In the genomic region with DNA sequence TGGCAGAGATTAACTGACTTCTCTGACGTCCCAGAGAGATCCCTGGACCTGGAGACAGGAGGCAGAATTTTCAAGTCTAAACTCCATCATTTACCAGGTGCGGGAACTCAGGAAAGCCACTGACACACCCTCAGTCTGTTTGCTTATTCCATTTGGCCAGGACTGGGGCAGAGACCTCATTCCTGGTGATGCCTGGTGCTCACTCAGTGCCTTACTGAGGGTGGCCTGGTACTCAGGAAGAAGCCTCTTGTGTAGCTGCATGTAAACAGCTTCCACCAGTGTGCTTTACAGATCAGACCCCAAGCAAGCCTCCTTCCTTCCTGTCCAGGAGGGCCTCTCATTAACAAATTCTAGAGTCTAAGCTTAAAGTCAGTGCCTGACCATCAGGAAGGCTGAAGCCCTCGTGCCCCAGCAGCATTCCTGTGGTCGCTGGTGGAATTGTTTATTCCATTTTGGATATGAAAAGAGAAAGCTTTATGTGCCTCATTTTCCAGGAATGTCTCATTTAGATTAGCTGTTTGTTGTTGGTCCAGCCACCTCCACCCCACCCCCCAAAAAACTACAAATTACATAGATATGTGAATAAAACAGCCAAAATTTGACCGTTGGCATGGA, we compare ENCODE assay signal across 15 cellular contexts.
A peak's percentile ranks its signal among the peaks of the same experiment; 100 is the strongest.
DNase-seq lines count a peak whose midpoint lies in the region; ATAC-seq and TF ChIP-seq lines count a peak whose summit lies in the region.
"Had no signal": no experiment of that assay in that cellular context is flagged by ENCODE, and none has a peak within 500 bp of the region (broad histone marks: within the 10 kb centered on the region; RNA-seq: fewer than 3 reads in every experiment).

No MANE protein-coding gene starts in this region.

- no peaks in the 10 kb centered on the region for H3K27me3 ChIP-seq in SJCRH30
- H3K27me3 ChIP-seq in CD4-positive, alpha-beta memory T cell (ENCODE audit: insufficient read depth, low read length) = peaks cover 11% of the 10 kb centered on the region

- ATAC-seq in HG03565 (IDR thresholded peaks at IDR 0.05; ENCODE audit: unreplicated experiment) = no peak
- ATAC-seq: activated CD4-positive, CD25-positive, alpha-beta regulatory T cell treated with anti-CD3 and anti-CD28 coated beads, Interleukin-2, amount 50 U/mL, for 24 hours had no signal

- POLR2A ChIA-PET in CD4-positive, alpha-beta memory T cell (lab: Charles Lee; ENCODE audit: partially characterized antibody) = no interaction called here

- H3K4me3 Mint-ChIP-seq in CD4-positive, alpha-beta memory T cell = no peak overlapping the region
- no peak overlapping the region for H3K4me3 Mint-ChIP-seq in activated T-helper 2 cell treated with anti-CD3 and anti-CD28 coated beads, Interferon-gamma antibody, Interleukin-2, Interleukin-4, amounts not matched to agents 10 μg/mL and 5 μg/mL and 100 μg/mL, durations not matched to agents 14 hours and 24 hours and 36 hours (ENCODE audit: low read depth)
- H3K4me3 Mint-ChIP-seq: IgD-negative memory B cell; stimulated activated naive CD8-positive, alpha-beta T cell treated with anti-CD3 and anti-CD28 coated beads, Interleukin-15, Interleukin-2, amounts not matched to agents 100 ng/mL and 50 ng/mL, for 24 hours had no signal

- H3K4me1 ChIP-seq in SJCRH30 = peaks cover 58% of the 10 kb centered on the region
- no peaks in the 10 kb centered on the region for H3K4me1 ChIP-seq in CD4-positive, alpha-beta memory T cell (ENCODE audit: insufficient read depth, low read length)

- DNase-seq in GM04503 (ENCODE audit: low read depth) (peak; percentile 86), SJCRH30 (peak; percentile 73 to 79), fibroblast of pulmonary artery (ENCODE audit: low read depth) (peak; percentile 81), stromal cell of bone marrow (ENCODE audit: low read depth) (peak; percentile 47), AML-193 (lab: John Stamatoyannopoulos, UW) (no peak)
- DNase-seq in CD4-positive, alpha-beta memory T cell = no peak
- DNase-seq in activated T-helper 2 cell treated with anti-CD3 and anti-CD28 coated beads, Interferon-gamma antibody, Interleukin-2, Interleukin-4, amounts not matched to agents 10 μg/mL and 5 μg/mL and 100 μg/mL, durations not matched to agents 14 hours and 24 hours and 36 hours (ENCODE audit: low spot score) = no peak
- DNase-seq: NCI-H146; stimulated activated CD4-positive, alpha-beta T cell treated with anti-CD3 and anti-CD28 coated beads, Interleukin-4, amount 100 ng/mL, for 1 hour had no signal

- peaks cover 0 to 8% (median 0%) of the 10 kb centered on the region in 4 donors for H3K4me1 Mint-ChIP-seq in CD4-positive, alpha-beta memory T cell
- no peaks in the 10 kb centered on the region for H3K4me1 Mint-ChIP-seq in activated T-helper 2 cell treated with anti-CD3 and anti-CD28 coated beads, Interferon-gamma antibody, Interleukin-2, Interleukin-4, amounts not matched to agents 10 μg/mL and 5 μg/mL and 100 μg/mL, durations not matched to agents 14 hours and 24 hours and 36 hours (ENCODE audit: low read depth)
- H3K4me1 Mint-ChIP-seq: IgD-negative memory B cell had no signal

- no peak overlapping the region for H3K4me3 ChIP-seq in SJCRH30
- no peak overlapping the region for H3K4me3 ChIP-seq in fibroblast of pulmonary artery (replicated peaks; ENCODE audit: low read depth, low read length)
- H3K4me3 ChIP-seq in CD4-positive, alpha-beta memory T cell (ENCODE audit: low read length in 2 of 2) = no peak overlapping the region
- H3K4me3 ChIP-seq: cardiac muscle cell had no signal

- CTCF ChIA-PET in CD4-positive, alpha-beta memory T cell (lab: Charles Lee; ENCODE audit: partially characterized antibody) = no interaction called here

- H3K9me3 Mint-ChIP-seq in CD4-positive, alpha-beta memory T cell = no peaks in the 10 kb centered on the region
- no peaks in the 10 kb centered on the region for H3K9me3 Mint-ChIP-seq in activated T-helper 2 cell treated with anti-CD3 and anti-CD28 coated beads, Interferon-gamma antibody, Interleukin-2, Interleukin-4, amounts not matched to agents 10 μg/mL and 5 μg/mL and 100 μg/mL, durations not matched to agents 14 hours and 24 hours and 36 hours
- H3K9me3 Mint-ChIP-seq: IgD-negative memory B cell; stimulated activated naive CD8-positive, alpha-beta T cell treated with anti-CD3 and anti-CD28 coated beads, Interleukin-15, Interleukin-2, amounts not matched to agents 100 ng/mL and 50 ng/mL, for 24 hours had no signal

- H3K36me3 ChIP-seq in SJCRH30 = no peaks in the 10 kb centered on the region
- no peaks in the 10 kb centered on the region for H3K36me3 ChIP-seq in CD4-positive, alpha-beta memory T cell (ENCODE audit: insufficient read depth, low read length)
- H3K36me3 ChIP-seq: cardiac muscle cell had no signal

- H3K27ac Mint-ChIP-seq in CD4-positive, alpha-beta memory T cell = no peak overlapping the region
- no peak overlapping the region for H3K27ac Mint-ChIP-seq in activated T-helper 2 cell treated with anti-CD3 and anti-CD28 coated beads, Interferon-gamma antibody, Interleukin-2, Interleukin-4, amounts not matched to agents 10 μg/mL and 5 μg/mL and 100 μg/mL, durations not matched to agents 14 hours and 24 hours and 36 hours
- H3K27ac Mint-ChIP-seq: IgD-negative memory B cell; stimulated activated naive CD8-positive, alpha-beta T cell treated with anti-CD3 and anti-CD28 coated beads, Interleukin-15, Interleukin-2, amounts not matched to agents 100 ng/mL and 50 ng/mL, for 24 hours had no signal

- no peaks in the 10 kb centered on the region for H3K9me3 ChIP-seq in SJCRH30 (replicated peaks)
- H3K9me3 ChIP-seq in CD4-positive, alpha-beta memory T cell (ENCODE audit: control insufficient read depth in 1 of 2, low read length in 2 of 2) = no peaks in the 10 kb centered on the region

- TF ChIP-seq CTCF in fibroblast of pulmonary artery (IDR thresholded peaks at IDR 0.05; ENCODE audit: low read length, missing control alignments) = no peak

- intact Hi-C loops in CD4-positive, alpha-beta memory T cell (cut with micrococcal nuclease) = no loop called here
- intact Hi-C loops in activated T-helper 2 cell treated with anti-CD3 and anti-CD28 coated beads, Interferon-gamma antibody, Interleukin-2, Interleukin-4, amounts not matched to agents 10 μg/mL and 5 μg/mL and 100 μg/mL, durations not matched to agents 14 hours and 24 hours and 36 hours (cut with micrococcal nuclease) = no loop called here

- peak overlapping the region; percentile 96 for H3K27ac ChIP-seq in SJCRH30
- no peak overlapping the region for H3K27ac ChIP-seq in CD4-positive, alpha-beta memory T cell (ENCODE audit: low read depth, low read length)
- H3K27ac ChIP-seq: cardiac muscle cell, epithelial cell of prostate had no signal

- H3K27me3 Mint-ChIP-seq in CD4-positive, alpha-beta memory T cell = peaks cover 34 to 36% of the 10 kb centered on the region in 2 donors
- H3K27me3 Mint-ChIP-seq in activated T-helper 2 cell treated with anti-CD3 and anti-CD28 coated beads, Interferon-gamma antibody, Interleukin-2, Interleukin-4, amounts not matched to agents 10 μg/mL and 5 μg/mL and 100 μg/mL, durations not matched to agents 14 hours and 24 hours and 36 hours (ENCODE audit: low read depth) = peaks cover 26% of the 10 kb centered on the region

- no peaks in the 10 kb centered on the region for H3K36me3 Mint-ChIP-seq in CD4-positive, alpha-beta memory T cell
- no peaks in the 10 kb centered on the region for H3K36me3 Mint-ChIP-seq in activated T-helper 2 cell treated with anti-CD3 and anti-CD28 coated beads, Interferon-gamma antibody, Interleukin-2, Interleukin-4, amounts not matched to agents 10 μg/mL and 5 μg/mL and 100 μg/mL, durations not matched to agents 14 hours and 24 hours and 36 hours (ENCODE audit: low read depth)

Comparison
In these comparisons a context has a peak if more than half of its experiments do, and no peak if none do; other contexts are left out.
1. DNase-seq: peak in GM04503 (single experiment), SJCRH30 (2 of 2), fibroblast of pulmonary artery (single experiment) and stromal cell of bone marrow (single experiment); none in CD4-positive, alpha-beta memory T cell (0 of 5), AML-193 (0 of 2) and activated T-helper 2 cell treated with anti-CD3 and anti-CD28 coated beads, Interferon-gamma antibody, Interleukin-2, Interleukin-4, amounts not matched to agents 10 μg/mL and 5 μg/mL and 100 μg/mL, durations not matched to agents 14 hours and 24 hours and 36 hours (single experiment).